Comparison of ENCODE assay signal across 8 cellular contexts in genomic region chr9:93575706-93576295, GRCh38. TPM values are rescaled to one million over a fixed set of nuclear protein-coding genes. Genes with fewer than 3 reads are reported as not detected.
DNase-seq lines count a peak whose midpoint lies in the region; ATAC-seq and TF ChIP-seq lines count a peak whose summit lies in the region.

No MANE protein-coding gene starts in this region.

- H3K9me3 ChIP-seq in PC-9 (ENCODE audit: insufficient read depth, low read depth) (no peaks in the 10 kb centered on the region), neural progenitor cell (ENCODE audit: low read depth) (no peaks in the 10 kb centered on the region), transverse colon (no peaks in the 10 kb centered on the region)

- ATAC-seq in activated T-helper 17 cell treated with anti-CD3 and anti-CD28 coated beads, Interleukin-2, amount 50 U/mL, for 72 hours (replicated peaks) = peak; percentile 42

- H2AFZ ChIP-seq in PC-9 = peak overlapping the region; percentile 95
- peak overlapping the region; percentile 78 for H2AFZ ChIP-seq in neural progenitor cell (replicated peaks)

- peaks cover 41% of the 10 kb centered on the region for H3K4me1 Mint-ChIP-seq in HFFc6 (ENCODE audit: low read depth)
- peaks cover 4% of the 10 kb centered on the region for H3K4me1 Mint-ChIP-seq in activated T-helper 17 cell treated with anti-CD3 and anti-CD28 coated beads, Interleukin-2, amount 50 U/mL, for 72 hours
- peaks cover 34% of the 10 kb centered on the region for H3K4me1 Mint-ChIP-seq in neural progenitor cell

- 0 to 1% methylated on average over 5 to 32 of the region's 35 CpGs for WGBS in transverse colon (ENCODE audit: low coverage in 1 of 2), 2 donors

- H3K27me3 ChIP-seq in PC-9 (ENCODE audit: insufficient read depth, low read depth) = no peaks in the 10 kb centered on the region
- peaks cover 9% of the 10 kb centered on the region for H3K27me3 ChIP-seq in neural progenitor cell
- no peaks in the 10 kb centered on the region for H3K27me3 ChIP-seq in transverse colon

- TF ChIP-seq POLR2A in transverse colon (IDR thresholded peaks at IDR 0.05) = peak; percentile 48

- H3K27me3 Mint-ChIP-seq in HFFc6 (ENCODE audit: insufficient read depth) (peaks cover 2% of the 10 kb centered on the region; the same call in 1 of the 2 replicates), neural progenitor cell (ENCODE audit: insufficient read depth, low read depth) (peaks cover 12% of the 10 kb centered on the region)
- H3K27me3 Mint-ChIP-seq in activated T-helper 17 cell treated with anti-CD3 and anti-CD28 coated beads, Interleukin-2, amount 50 U/mL, for 72 hours = no peaks in the 10 kb centered on the region

- peak overlapping the region; percentile 61 for H3K9ac ChIP-seq in neural progenitor cell

- POLR2A ChIA-PET in PC-9 (lab: Charles Lee; ENCODE audit: unreplicated experiment) = interaction anchor here (0.6 kb wide), 2 partner anchors 100 to 1935 kb away, joined by 3 to 5 read pairs; no protein-coding TSS in a partner anchor

- H3F3A ChIP-seq in PC-9 (ENCODE audit: insufficient read depth, low read depth) (no peaks in the 10 kb centered on the region; the same call in 1 of the 2 replicates), neural progenitor cell (ENCODE audit: low read depth) (no peaks in the 10 kb centered on the region)

- DNase-seq in ELF-1 (ENCODE audit: low read depth, low spot score) (peak; percentile 46), HFFc6 (peak; percentile 15), PC-9 (peak in 1 of 2 experiments; percentile 58), foreskin melanocyte (peak; percentile 20), neural progenitor cell (ENCODE audit: low spot score) (peak; percentile 46), transverse colon (peak; percentile 55), NCI-H128 (lab: John Stamatoyannopoulos, UW; ENCODE audit: unreplicated experiment) (no peak)

- TF ChIP-seq CTCF in HFFc6 (IDR thresholded peaks at IDR 0.05) (no peak), PC-9 (conservative IDR thresholded peaks at IDR 0.05) (no peak), neural progenitor cell (IDR thresholded peaks at IDR 0.05) (no peak), transverse colon (IDR thresholded peaks at IDR 0.05) (no peak)

- H4K20me1 ChIP-seq in PC-9 (ENCODE audit: insufficient read depth) (peaks cover 5% of the 10 kb centered on the region; the same call in 1 of the 2 replicates), neural progenitor cell (ENCODE audit: low read depth) (peaks cover 32% of the 10 kb centered on the region)

- H3K27ac Mint-ChIP-seq in HFFc6 = peak overlapping the region; percentile 93
- H3K27ac Mint-ChIP-seq in activated T-helper 17 cell treated with anti-CD3 and anti-CD28 coated beads, Interleukin-2, amount 50 U/mL, for 72 hours = peak overlapping the region; percentile 86
- H3K27ac Mint-ChIP-seq in neural progenitor cell = peak overlapping the region; percentile 97

- H3K9me3 Mint-ChIP-seq in HFFc6 (peaks cover 6% of the 10 kb centered on the region), neural progenitor cell (peaks cover 6% of the 10 kb centered on the region)
- H3K9me3 Mint-ChIP-seq in activated T-helper 17 cell treated with anti-CD3 and anti-CD28 coated beads, Interleukin-2, amount 50 U/mL, for 72 hours = no peaks in the 10 kb centered on the region

- H3K36me3 Mint-ChIP-seq in HFFc6 (ENCODE audit: low read depth) = peaks cover 7% of the 10 kb centered on the region
- H3K36me3 Mint-ChIP-seq in activated T-helper 17 cell treated with anti-CD3 and anti-CD28 coated beads, Interleukin-2, amount 50 U/mL, for 72 hours (ENCODE audit: low read depth) = no peaks in the 10 kb centered on the region
- peaks cover 7% of the 10 kb centered on the region for H3K36me3 Mint-ChIP-seq in neural progenitor cell

- H3K4me3 ChIP-seq in PC-9 (peak overlapping the region; percentile 87), neural progenitor cell (peak overlapping the region; percentile 91), transverse colon (peak overlapping the region; percentile 86 to 98 (median 92))

- no TSS peak for BruUV-seq in PC-9 (replicated peaks; lab: Mats Ljungman, UMichigan)

- in situ Hi-C loops in transverse colon (cut with MboI; ENCODE audit: low pct_ligation_motif_present in 1 of 4, low pct_unique_long_range_greater_than_20kb in 1 of 4, low sequenced_read_pairs in 3 of 4) = no loop called here

- H3K4me1 ChIP-seq in PC-9 (replicated peaks; ENCODE audit: insufficient read depth) (peaks cover 14% of the 10 kb centered on the region), neural progenitor cell (peaks cover 15% of the 10 kb centered on the region), transverse colon (peaks cover 4 to 43% (median 35%) of the 10 kb centered on the region in 4 donors)

- no peak overlapping the region for H3K27ac ChIP-seq in PC-9
- no peak overlapping the region for H3K27ac ChIP-seq in neural progenitor cell
- H3K27ac ChIP-seq in transverse colon = peak overlapping the region; percentile 91 to 98 (median 96)

- intact Hi-C loops in PC-9 (cut with micrococcal nuclease; ENCODE audit: unreplicated experiment) = loop anchor here (5.0 kb wide), 3 partner anchors 106 to 1424 kb away; partner anchors contain the start of gene NINJ1
- intact Hi-C loops in transverse colon (cut with DNase I; ENCODE audit: low total_unique reads) = no loop called here

- CTCF ChIA-PET in PC-9 (lab: Charles Lee) = interaction anchor here (0.6 kb wide), 3 partner anchors 10 to 234 kb away, joined by 3 to 17 read pairs (median 7); no protein-coding TSS in a partner anchor

- H3K9me2 ChIP-seq in PC-9 (ENCODE audit: insufficient read depth) = no peaks in the 10 kb centered on the region

- H3K4me2 ChIP-seq in PC-9 (peak overlapping the region; percentile 94), neural progenitor cell (peak overlapping the region; percentile 100)

- H3K79me2 ChIP-seq in PC-9 (ENCODE audit: low read depth) (peaks cover 42% of the 10 kb centered on the region), neural progenitor cell (ENCODE audit: low read depth) (peaks cover 45% of the 10 kb centered on the region)

- H3K4me3 Mint-ChIP-seq in HFFc6 (peak overlapping the region; percentile 96), neural progenitor cell (peak overlapping the region; percentile 93)
- peak overlapping the region; percentile 80 for H3K4me3 Mint-ChIP-seq in activated T-helper 17 cell treated with anti-CD3 and anti-CD28 coated beads, Interleukin-2, amount 50 U/mL, for 72 hours

- no peaks in the 10 kb centered on the region for H3K36me3 ChIP-seq in PC-9 (ENCODE audit: low read depth)
- H3K36me3 ChIP-seq in neural progenitor cell = no peaks in the 10 kb centered on the region
- H3K36me3 ChIP-seq in transverse colon = no peaks in the 10 kb centered on the region

- no peak for TF ChIP-seq EP300 in transverse colon (IDR thresholded peaks at IDR 0.05; ENCODE audit: low read depth)

RNA-seq across cellular contexts. Expression of gene PHF2, which starts 0.6 kb away (rescaled TPM):
- total RNA-seq in HFFc6 (2021; fragmentation: NEBNext Ultra II Directional; extraction: Animal tissue kit (Norgen Biotek cat#: 25700)) = 10 to 100 TPM; 15.4 to 17.5 (median 16.6) TPM
- total RNA-seq in PC-9 (2021) = 24.5 and 26.3 TPM in 2 replicates
- 10 to 100 TPM; 11.9 to 15.1 TPM for total RNA-seq in activated T-helper 17 cell treated with anti-CD3 and anti-CD28 coated beads, Interleukin-2, amount 50 U/mL, for 72 hours
- total RNA-seq in neural progenitor cell (ENCODE audit: low replicate concordance) = 15.7 and 17.6 TPM in 2 replicates
- total RNA-seq in transverse colon = 10 to 100 TPM; 21.1 to 38.2 (median 21.3) TPM

Comparison
In these comparisons a context has a peak if more than half of its experiments do, and no peak if none do; other contexts are left out.
1. H3K27ac ChIP-seq: peak in transverse colon (4 of 4); none in PC-9 (single experiment) and neural progenitor cell (single experiment).
2. Peak in every context shown above with its lines, with median percentiles within 50 percentile points of each other: H3K27ac Mint-ChIP-seq, H3K4me3 Mint-ChIP-seq and H3K4me3 ChIP-seq.